Comparison of ENCODE assay signal across 9 cellular contexts in genomic region chr13:44116562-44117315, GRCh38.
DNase-seq lines count a peak whose midpoint lies in the region; ATAC-seq and TF ChIP-seq lines count a peak whose summit lies in the region.
"Had no signal": no experiment of that assay in that cellular context is flagged by ENCODE, and none has a peak within 500 bp of the region (broad histone marks: within the 10 kb centered on the region; RNA-seq: fewer than 3 reads in every experiment).

No MANE protein-coding gene starts in this region.

- H3K36me3 ChIP-seq in SU-DHL-6 (ENCODE audit: low read length): no peaks in the 10 kb centered on the region
- no peaks in the 10 kb centered on the region for H3K36me3 ChIP-seq in left ventricle myocardium inferior

- no peaks in the 10 kb centered on the region for H3K79me2 ChIP-seq in SU-DHL-6 (ENCODE audit: insufficient read depth, low read length)

- TF ChIP-seq CTCF in HFF-Myc (IDR thresholded peaks at IDR 0.05; ENCODE audit: low read depth, low read length, missing control alignments) (peak; percentile 4), SU-DHL-6 (IDR thresholded peaks at IDR 0.05; ENCODE audit: insufficient read depth, low read length, poor library complexity, severe bottlenecking) (no peak), left ventricle myocardium inferior (IDR thresholded peaks at IDR 0.05; ENCODE audit: borderline replicate concordance) (peak; percentile 48)

- peaks cover 32% of the 10 kb centered on the region for H3K4me1 ChIP-seq in left ventricle myocardium inferior

- no peaks in the 10 kb centered on the region for H3F3A ChIP-seq in SU-DHL-6 (ENCODE audit: insufficient read depth)

- H3K4me3 ChIP-seq in HFF-Myc (replicated peaks; ENCODE audit: low read depth, low read length) (no peak overlapping the region), SU-DHL-6 (ENCODE audit: insufficient read depth, low read length, poor library complexity, severe bottlenecking) (no peak overlapping the region), left ventricle myocardium inferior (no peak overlapping the region), skin epidermis (no peak overlapping the region)

- H3K9me3 ChIP-seq in SU-DHL-6 (ENCODE audit: insufficient read depth, low read length) (no peaks in the 10 kb centered on the region), left ventricle myocardium inferior (replicated peaks) (no peaks in the 10 kb centered on the region)

- H3K27ac ChIP-seq in SU-DHL-6 (ENCODE audit: low read depth, low read length) (no peak overlapping the region), left ventricle myocardium inferior (replicated peaks) (peak overlapping the region; percentile 83), skin epidermis (peak overlapping the region in 12 of 21 experiments; percentile 1 to 69 (median 19))

- intact Hi-C loops in left ventricle myocardium inferior (cut with micrococcal nuclease): no loop called here

- H3K4me2 ChIP-seq in SU-DHL-6 (ENCODE audit: low read depth, low read length, poor library complexity, severe bottlenecking): peak overlapping the region; percentile 24

- DNase-seq in HFF-Myc (ENCODE audit: extremely low read depth, low read depth) (no peak), left ventricle myocardium inferior (peak; percentile 25), ureter (ENCODE audit: low spot score) (no peak)
- DNase-seq: NCI-H510A treated with DMSO at 0.1 percent for 48 hours; stimulated activated CD4-positive, alpha-beta T cell treated with anti-CD3 and anti-CD28 coated beads, Interleukin-15, amount 100 ng/mL, for 24 hours had no signal

- no peak overlapping the region for H2AFZ ChIP-seq in SU-DHL-6 (ENCODE audit: low read depth, low read length, severe bottlenecking)

- ATAC-seq in GM19395 (IDR thresholded peaks at IDR 0.05; ENCODE audit: unreplicated experiment) (no peak), GM21515 (IDR thresholded peaks at IDR 0.05; ENCODE audit: unreplicated experiment) (no peak)

- no peaks in the 10 kb centered on the region for H4K20me1 ChIP-seq in SU-DHL-6 (ENCODE audit: low read depth, low read length)

- no peak overlapping the region for H3K9ac ChIP-seq in SU-DHL-6 (ENCODE audit: low read length)

- H3K27me3 ChIP-seq in SU-DHL-6 (ENCODE audit: low read length): no peaks in the 10 kb centered on the region
- H3K27me3 ChIP-seq in left ventricle myocardium inferior (ENCODE audit: low read depth): no peaks in the 10 kb centered on the region

- H3K9me2 ChIP-seq in SU-DHL-6 (replicated peaks; ENCODE audit: insufficient read depth, low read length): no peaks in the 10 kb centered on the region
